7 cellular contexts compared by ENCODE assay signal in genomic region chr12:4509269-4509668, GRCh38. TPM values are rescaled to one million over a fixed set of nuclear protein-coding genes. Genes with fewer than 3 reads are reported as not detected.
A peak's percentile ranks its signal among the peaks of the same experiment; 100 is the strongest.
DNase-seq lines count a peak whose midpoint lies in the region; ATAC-seq and TF ChIP-seq lines count a peak whose summit lies in the region.
"Not testable (repeated sequence)": the region's sequence is repeated elsewhere in the genome, so short reads cannot be mapped to it uniquely, and the experiment has no call there.

No MANE protein-coding gene starts in this region.

- 23% methylated on average over 10 of the region's 12 CpGs; no CpG with 5 or more reads in 1 of the 2 experiments for WGBS in endodermal cell (ENCODE audit: insufficient coverage in 1 of 2, insufficient read length in 1 of 2), 2 experiments

- intact Hi-C loops in left ventricle myocardium superior (cut with micrococcal nuclease): not testable (repeated sequence)

- H3K4me3 ChIP-seq in endodermal cell (ENCODE audit: low read length): not testable (repeated sequence)
- peak overlapping the region; percentile 26 for H3K4me3 ChIP-seq in iPS-15b (ENCODE audit: low read depth, low read length)

- peak overlapping the region; percentile 66 for H3K4me3 Mint-ChIP-seq in endodermal cell
- H3K4me3 Mint-ChIP-seq in nephron progenitor cell: not testable (repeated sequence)
- peak overlapping the region; percentile 77 for H3K4me3 Mint-ChIP-seq in progenitor cell of endocrine pancreas (ENCODE audit: low read depth)

- DNase-seq in RWPE1 (ENCODE audit: low spot score); endodermal cell; progenitor cell of endocrine pancreas (ENCODE audit: low spot score, unreplicated experiment): not testable (repeated sequence)
- DNase-seq in left ventricle myocardium superior (peak; percentile 12), nephron progenitor cell (peak; percentile 2)

- H3K36me3 ChIP-seq in ES-I3 (ENCODE audit: insufficient read depth, low read length); iPS-15b (ENCODE audit: control insufficient read depth, insufficient read depth, low read length): not testable (repeated sequence)
- peaks cover 12% of the 10 kb centered on the region for H3K36me3 ChIP-seq in endodermal cell (ENCODE audit: control insufficient read depth, insufficient read depth, low read length)

- CTCF ChIA-PET in RWPE1 (lab: Yijun Ruan, JAX): not testable (repeated sequence)

- not testable (repeated sequence) for H3K4me1 ChIP-seq in ES-I3 (ENCODE audit: insufficient read depth, low read length); endodermal cell (ENCODE audit: control insufficient read depth, insufficient read depth, low read length); iPS-15b (ENCODE audit: control insufficient read depth, insufficient read depth, low read length)

- not testable (repeated sequence) for TF ChIP-seq CTCF in RWPE1 (conservative IDR thresholded peaks at IDR 0.05; ENCODE audit: low read depth); nephron progenitor cell (IDR thresholded peaks at IDR 0.05); progenitor cell of endocrine pancreas (IDR thresholded peaks at IDR 0.05; ENCODE audit: unreplicated experiment)
- peak; percentile 16 for TF ChIP-seq CTCF in endodermal cell (conservative IDR thresholded peaks at IDR 0.05)

- not testable (repeated sequence) for H3K27ac Mint-ChIP-seq in endodermal cell, nephron progenitor cell, progenitor cell of endocrine pancreas

- H3K9ac ChIP-seq in ES-I3 (ENCODE audit: low read depth, low read length): 0 out of 2 replicates have a peak overlapping the region, but pooled peaks have one; percentile 20
- H3K9ac ChIP-seq in endodermal cell (ENCODE audit: extremely low read depth, low read length, poor library complexity, severe bottlenecking); iPS-15b (ENCODE audit: low read depth, low read length): not testable (repeated sequence)

- not testable (repeated sequence) for H3K9me3 ChIP-seq in ES-I3 (ENCODE audit: control insufficient read depth, insufficient read depth, low read length); endodermal cell (ENCODE audit: control insufficient read depth, low read length); iPS-15b (ENCODE audit: control insufficient read depth, insufficient read depth, low read length)

- H3K27ac ChIP-seq in RWPE1: peak overlapping the region; percentile 84
- not testable (repeated sequence) for H3K27ac ChIP-seq in endodermal cell (ENCODE audit: low read depth, low read length)

- H3K27me3 Mint-ChIP-seq in endodermal cell (ENCODE audit: insufficient read depth); nephron progenitor cell (ENCODE audit: low read depth, poor library complexity); progenitor cell of endocrine pancreas: not testable (repeated sequence)

- H3K4me1 Mint-ChIP-seq in endodermal cell; nephron progenitor cell; progenitor cell of endocrine pancreas (ENCODE audit: low read depth): not testable (repeated sequence)

- H3K36me3 Mint-ChIP-seq in endodermal cell (ENCODE audit: low read depth) (peaks cover 16% of the 10 kb centered on the region), nephron progenitor cell (ENCODE audit: low read depth) (peaks cover 16% of the 10 kb centered on the region)
- not testable (repeated sequence) for H3K36me3 Mint-ChIP-seq in progenitor cell of endocrine pancreas (ENCODE audit: insufficient read depth)

- POLR2A ChIA-PET in RWPE1 (lab: Yijun Ruan, JAX; ENCODE audit: low non-redundant PET): not testable (repeated sequence)

- not testable (repeated sequence) for H3K9me3 Mint-ChIP-seq in endodermal cell; nephron progenitor cell; progenitor cell of endocrine pancreas (ENCODE audit: low read depth)

- not testable (repeated sequence) for H3K27me3 ChIP-seq in endodermal cell (ENCODE audit: control insufficient read depth, insufficient read depth, low read length, poor library complexity, severe bottlenecking); iPS-15b (ENCODE audit: control insufficient read depth, insufficient read depth, low read length)

- not testable (repeated sequence) for ATAC-seq in left ventricle myocardium superior

RNA-seq across cellular contexts. Expression of gene RAD51AP1, which starts 29.4 kb away (rescaled TPM):
- total RNA-seq in endodermal cell (10 to 100 TPM; 58.3 to 77.8 TPM), left ventricle myocardium superior (1.2 TPM), progenitor cell of endocrine pancreas (33.4 and 40.1 TPM in 2 replicates)
- 50.5 TPM for polyA plus RNA-seq in endodermal cell (2013, experiment 1 of 2)
- 48.6 TPM for polyA plus RNA-seq in endodermal cell (2013, experiment 2 of 2)

RNA-seq across cellular contexts. Expression of gene DYRK4, which starts 52.7 kb away (rescaled TPM):
- total RNA-seq in endodermal cell: 10 to 100 TPM; 10.9 to 16.6 TPM
- 35.1 TPM for polyA plus RNA-seq in endodermal cell (2013, experiment 1 of 2)
- polyA plus RNA-seq in endodermal cell (2013, experiment 2 of 2): 35.8 TPM
- 26.6 TPM for total RNA-seq in left ventricle myocardium superior
- total RNA-seq in progenitor cell of endocrine pancreas: 27.6 and 30.8 TPM in 2 replicates

Comparison
In these comparisons a context has a peak if more than half of its experiments do, and no peak if none do; other contexts are left out.
1. RNA of gene RAD51AP1, which starts 29.4 kb away (total RNA-seq): 58.3 to 77.8 TPM in endodermal cell and 33.4 to 40.1 TPM in progenitor cell of endocrine pancreas; 1.2 TPM in left ventricle myocardium superior (single experiment); every median in the first group is over 10 times any median in the second.